Comparison of ENCODE assay signal across 25 cellular contexts in the genomic region with DNA sequence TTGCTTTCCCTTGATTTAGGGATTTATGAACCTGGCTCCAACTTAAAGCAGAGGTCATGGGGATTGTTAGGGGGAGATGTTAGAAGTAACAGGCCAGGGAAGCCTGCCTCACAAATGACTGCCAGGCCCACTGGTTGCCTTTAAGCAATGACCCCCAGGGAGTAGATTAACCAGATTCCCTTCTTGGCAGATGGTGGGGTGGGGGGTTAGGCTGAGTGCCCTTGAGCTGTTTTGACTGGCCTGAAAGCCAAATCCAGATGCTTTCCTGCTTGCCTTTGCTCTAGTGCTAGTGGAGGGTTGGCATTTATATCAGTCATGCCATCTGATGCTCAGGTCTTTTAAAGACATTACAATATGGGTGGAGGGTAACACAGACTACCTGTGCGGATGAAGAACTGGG.
"Had no signal": no experiment of that assay in that cellular context is flagged by ENCODE, and none has a peak within 500 bp of the region (broad histone marks: within the 10 kb centered on the region; RNA-seq: fewer than 3 reads in every experiment).

No MANE protein-coding gene starts in this region.

- H3K27ac ChIP-seq: adrenal gland, foreskin keratinocyte, left lung, neural progenitor cell, stomach, transverse colon had no signal

- H3K9me3 Mint-ChIP-seq: activated T-cell treated with anti-CD3 and anti-CD28 coated beads, Interleukin-2, amount 50 U/mL, for 24 hours; activated T-helper 2 cell treated with anti-CD3 and anti-CD28 coated beads, Interferon-gamma antibody, Interleukin-2, Interleukin-4, amounts not matched to agents 10 μg/mL and 5 μg/mL and 100 μg/mL, durations not matched to agents 14 hours and 24 hours and 36 hours; naive thymus-derived CD4-positive, alpha-beta T cell; neural progenitor cell; stimulated activated memory B cell treated with anti-CD40 and anti-IgM and Interleukin-4, amounts not matched to agents 10 μg/mL and 1 μg/mL and 100 μg/mL, for 72 hours; WTC11 had no signal

- H3K27me3 ChIP-seq: adrenal gland, foreskin keratinocyte, left lung, neural progenitor cell, transverse colon had no signal

- H3K36me3 Mint-ChIP-seq: WTC11 had no signal

- DNase-seq: activated CD8-positive, alpha-beta memory T cell treated with anti-CD3 and anti-CD28 coated beads for 24 hours; activated CD8-positive, alpha-beta memory T cell treated with anti-CD3 and anti-CD28 coated beads, Interleukin-2, amount 50 U/mL, for 4 hours; activated naive CD4-positive, alpha-beta T cell; activated T-cell treated with anti-CD3 and anti-CD28 coated beads, Interleukin-2, amount 50 U/mL, for 24 hours; adrenal gland; central memory CD4-positive, alpha-beta T cell; dermis blood vessel endothelial cell; effector CD8-positive, alpha-beta T cell; erythroblast; foreskin keratinocyte; hippocampal formation; kidney glomerular epithelial cell; left lung; naive thymus-derived CD4-positive, alpha-beta T cell; small intestine; stimulated activated CD4-positive, alpha-beta T cell treated with anti-CD3 and anti-CD28 coated beads, Interleukin-2, amount 100 ng/mL, for 24 hours; stomach; transverse colon had no signal

- ATAC-seq: foreskin keratinocyte; left lung; naive thymus-derived CD4-positive, alpha-beta T cell; sciatic nerve; stimulated activated memory B cell treated with anti-CD40 and anti-IgM and Interleukin-4, amounts not matched to agents 10 μg/mL and 1 μg/mL and 100 μg/mL, for 72 hours; WTC11 had no signal

- H3K27ac Mint-ChIP-seq: activated naive CD8-positive, alpha-beta T cell; activated T-cell treated with anti-CD3 and anti-CD28 coated beads, Interleukin-2, amount 50 U/mL, for 24 hours; activated T-helper 2 cell treated with anti-CD3 and anti-CD28 coated beads, Interferon-gamma antibody, Interleukin-2, Interleukin-4, amounts not matched to agents 10 μg/mL and 5 μg/mL and 100 μg/mL, durations not matched to agents 14 hours and 24 hours and 36 hours; naive thymus-derived CD4-positive, alpha-beta T cell; neural progenitor cell; stimulated activated memory B cell treated with anti-CD40 and anti-IgM and Interleukin-4, amounts not matched to agents 10 μg/mL and 1 μg/mL and 100 μg/mL, for 72 hours; WTC11 had no signal

- H3K27me3 Mint-ChIP-seq: activated naive CD8-positive, alpha-beta T cell; naive thymus-derived CD4-positive, alpha-beta T cell; stimulated activated memory B cell treated with anti-CD40 and anti-IgM and Interleukin-4, amounts not matched to agents 10 μg/mL and 1 μg/mL and 100 μg/mL, for 72 hours had no signal

- H3K4me3 Mint-ChIP-seq: activated naive CD8-positive, alpha-beta T cell; activated T-cell treated with anti-CD3 and anti-CD28 coated beads, Interleukin-2, amount 50 U/mL, for 24 hours; naive thymus-derived CD4-positive, alpha-beta T cell; neural progenitor cell; stimulated activated memory B cell treated with anti-CD40 and anti-IgM and Interleukin-4, amounts not matched to agents 10 μg/mL and 1 μg/mL and 100 μg/mL, for 72 hours; WTC11 had no signal

- H3K4me3 ChIP-seq: adrenal gland, left lung, lung, neural progenitor cell, stomach, transverse colon had no signal

- H3K4me1 ChIP-seq: adrenal gland, left lung, neural progenitor cell, stomach, transverse colon had no signal

- H3K36me3 ChIP-seq: adrenal gland, left lung, neural progenitor cell, stomach, transverse colon had no signal

- H3K4me1 Mint-ChIP-seq: WTC11 had no signal

- H3K9ac ChIP-seq: neural progenitor cell had no signal

- H3K9me3 ChIP-seq: adrenal gland, left lung, stomach, transverse colon had no signal

- H3K4me2 ChIP-seq: neural progenitor cell had no signal
